Comparison of ENCODE assay signal across 21 cellular contexts in genomic region chr1:8891405-8891804, GRCh38. TPM values are rescaled to one million over a fixed set of nuclear protein-coding genes. Genes with fewer than 3 reads are reported as not detected.
DNase-seq lines count a peak whose midpoint lies in the region; ATAC-seq and TF ChIP-seq lines count a peak whose summit lies in the region.
"Had no signal": no experiment of that assay in that cellular context is flagged by ENCODE, and none has a peak within 500 bp of the region (broad histone marks: within the 10 kb centered on the region; RNA-seq: fewer than 3 reads in every experiment).

No MANE protein-coding gene starts in this region.

- no peak for ATAC-seq in natural killer cell treated with Interleukin-12 subunit alpha and Interleukin-12 subunit beta and Interleukin-15 and Interleukin-18, amount 100 ng/mL, for 72 hours
- ATAC-seq in natural killer cell: no peak
- ATAC-seq in GM23338: no peak
- no peak for ATAC-seq in HG02981 (IDR thresholded peaks at IDR 0.05; ENCODE audit: unreplicated experiment)
- no peak for ATAC-seq in GM21723 (IDR thresholded peaks at IDR 0.05; ENCODE audit: unreplicated experiment)

- H2AFZ ChIP-seq in SK-N-SH (ENCODE audit: low read depth) (no peak overlapping the region), GM23338 (no peak overlapping the region)
- H2AFZ ChIP-seq: PC-9 had no signal

- H3K9me3 ChIP-seq in SK-N-SH: no peaks in the 10 kb centered on the region
- no peaks in the 10 kb centered on the region for H3K9me3 ChIP-seq in tibial artery

- H3K79me2 ChIP-seq in SK-N-SH (ENCODE audit: insufficient read depth): no peaks in the 10 kb centered on the region
- no peaks in the 10 kb centered on the region for H3K79me2 ChIP-seq in GM23338 (replicated peaks; ENCODE audit: insufficient read depth)

- TF ChIP-seq EP300 in SK-N-SH (IDR thresholded peaks at IDR 0.05; ENCODE audit: borderline replicate concordance in 1 of 2, low read depth in 1 of 2, low read length in 1 of 2): no peak

- H3K9me2 ChIP-seq in SK-N-SH: no peaks in the 10 kb centered on the region
- H3K9me2 ChIP-seq in GM23338 (ENCODE audit: insufficient read depth): no peaks in the 10 kb centered on the region

- peaks cover 6 to 8% of the 10 kb centered on the region in 2 experiments; a peak in 3 of 4 replicates for H3K4me1 ChIP-seq in SK-N-SH (ENCODE audit: control insufficient read depth in 1 of 2, insufficient read depth in 2 of 2, low read depth in 1 of 2, low read length in 1 of 2)
- peaks cover 7 to 30% (median 17%) of the 10 kb centered on the region in 4 donors for H3K4me1 ChIP-seq in tibial artery
- no peaks in the 10 kb centered on the region for H3K4me1 ChIP-seq in GM23338 (ENCODE audit: insufficient read depth)

- CTCF ChIA-PET in SK-N-SH (lab: Yijun Ruan, JAX): interaction anchor here (1.3 to 3.5 kb wide), 5 partner anchors 10 to 31 kb away, joined by 3 to 10 read pairs (median 7); partner anchors contain the start of gene ENO1

- H3K4me3 Mint-ChIP-seq in natural killer cell treated with Interleukin-12 subunit alpha and Interleukin-12 subunit beta and Interleukin-15 and Interleukin-18, amount 100 ng/mL, for 72 hours: no peak overlapping the region
- H3K4me3 Mint-ChIP-seq in natural killer cell (no peak overlapping the region), nephron (no peak overlapping the region), GM23338 (no peak overlapping the region)
- H3K4me3 Mint-ChIP-seq: H9 had no signal

- peaks cover 23% of the 10 kb centered on the region for H3F3A ChIP-seq in SK-N-SH (replicated peaks; ENCODE audit: insufficient read depth)
- H3F3A ChIP-seq in GM23338 (replicated peaks; ENCODE audit: low read depth): no peaks in the 10 kb centered on the region

- H3K9ac ChIP-seq in SK-N-SH: no peak overlapping the region

- TF ChIP-seq CTCF in natural killer cell (IDR thresholded peaks at IDR 0.05): no peak
- no peak for TF ChIP-seq CTCF in SK-N-SH (IDR thresholded peaks at IDR 0.05)
- TF ChIP-seq CTCF in nephron (IDR thresholded peaks at IDR 0.05; ENCODE audit: unreplicated experiment in 3 of 3): no peak
- no peak for TF ChIP-seq CTCF in tibial artery (IDR thresholded peaks at IDR 0.05)
- no peak for TF ChIP-seq CTCF in GM23338 (conservative IDR thresholded peaks at IDR 0.05; ENCODE audit: low read depth in 2 of 2)

- H3K4me2 ChIP-seq in SK-N-SH: no peak overlapping the region
- H3K4me2 ChIP-seq in GM23338: no peak overlapping the region

- H4K20me1 ChIP-seq in SK-N-SH (ENCODE audit: insufficient read depth): no peaks in the 10 kb centered on the region
- no peaks in the 10 kb centered on the region for H4K20me1 ChIP-seq in GM23338 (replicated peaks; ENCODE audit: insufficient read depth)

- no peaks in the 10 kb centered on the region for H3K4me1 Mint-ChIP-seq in natural killer cell treated with Interleukin-12 subunit alpha and Interleukin-12 subunit beta and Interleukin-15 and Interleukin-18, amount 100 ng/mL, for 72 hours (ENCODE audit: low read depth in 2 of 2)
- H3K4me1 Mint-ChIP-seq in natural killer cell: no peaks in the 10 kb centered on the region
- peaks cover 25% of the 10 kb centered on the region for H3K4me1 Mint-ChIP-seq in nephron
- H3K4me1 Mint-ChIP-seq in GM23338: peaks cover 3% of the 10 kb centered on the region; the same call in 1 of the 3 replicates

- POLR2A ChIA-PET in SK-N-SH (lab: Yijun Ruan, JAX): interaction anchor here (1.0 kb wide), 1 partner anchor 8 kb away, joined by 3 read pairs; no protein-coding TSS in a partner anchor

- peak; percentile 34 for DNase-seq in natural killer cell treated with Interleukin-12 subunit alpha and Interleukin-12 subunit beta and Interleukin-15 and Interleukin-18, amount 100 ng/mL, for 72 hours (ENCODE audit: low spot score)
- DNase-seq in natural killer cell: no peak
- no peak for DNase-seq in SK-N-SH
- no peak for DNase-seq in tibial artery
- DNase-seq in GM23338 (ENCODE audit: low spot score): no peak
- DNase-seq: C1 segment of cervical spinal cord, DMS 273 treated with DMSO at 0.1 percent for 48 hours, H9, KG1, NCI-H1436, NCI-H2029 treated with DMSO at 0.1 percent for 48 hours, NCI-H510A, NCI-H82, PC-9, Right ventricle myocardium superior had no signal

- H3K27me3 ChIP-seq in SK-N-SH (ENCODE audit: insufficient read depth): no peaks in the 10 kb centered on the region
- H3K27me3 ChIP-seq in tibial artery: no peaks in the 10 kb centered on the region
- H3K27me3 ChIP-seq in GM23338 (ENCODE audit: insufficient read depth): no peaks in the 10 kb centered on the region

- intact Hi-C loops in natural killer cell (cut with micrococcal nuclease): no loop called here
- intact Hi-C loops in tibial artery (cut with DNase I; ENCODE audit: low total_unique reads): no loop called here

- WGBS in SK-N-SH (ENCODE audit: low lambda C conversion rate): 71% methylated on average over 3 of the region's 3 CpGs

- no peak overlapping the region for H3K4me3 ChIP-seq in SK-N-SH (ENCODE audit: low read depth in 2 of 2, low read length in 1 of 2)
- H3K4me3 ChIP-seq in tibial artery: no peak overlapping the region
- H3K4me3 ChIP-seq in GM23338: no peak overlapping the region
- H3K4me3 ChIP-seq: SK-N-MC had no signal

- H3K9me3 Mint-ChIP-seq in natural killer cell treated with Interleukin-12 subunit alpha and Interleukin-12 subunit beta and Interleukin-15 and Interleukin-18, amount 100 ng/mL, for 72 hours: no peaks in the 10 kb centered on the region
- H3K9me3 Mint-ChIP-seq in natural killer cell (no peaks in the 10 kb centered on the region), nephron (no peaks in the 10 kb centered on the region), GM23338 (no peaks in the 10 kb centered on the region)
- H3K9me3 Mint-ChIP-seq: H9 had no signal

- H3K27me3 Mint-ChIP-seq in natural killer cell treated with Interleukin-12 subunit alpha and Interleukin-12 subunit beta and Interleukin-15 and Interleukin-18, amount 100 ng/mL, for 72 hours: no peaks in the 10 kb centered on the region
- H3K27me3 Mint-ChIP-seq in natural killer cell (ENCODE audit: low read depth in 2 of 2): no peaks in the 10 kb centered on the region
- no peaks in the 10 kb centered on the region for H3K27me3 Mint-ChIP-seq in nephron (ENCODE audit: low read depth)
- peaks cover 6% of the 10 kb centered on the region for H3K27me3 Mint-ChIP-seq in GM23338 (ENCODE audit: insufficient read depth, low read depth, poor library complexity)

- H3K36me3 Mint-ChIP-seq in natural killer cell treated with Interleukin-12 subunit alpha and Interleukin-12 subunit beta and Interleukin-15 and Interleukin-18, amount 100 ng/mL, for 72 hours: no peaks in the 10 kb centered on the region
- no peaks in the 10 kb centered on the region for H3K36me3 Mint-ChIP-seq in natural killer cell
- H3K36me3 Mint-ChIP-seq in nephron (ENCODE audit: low read depth): no peaks in the 10 kb centered on the region
- no peaks in the 10 kb centered on the region for H3K36me3 Mint-ChIP-seq in GM23338 (ENCODE audit: low read depth)

- no peak overlapping the region for H3K27ac Mint-ChIP-seq in natural killer cell treated with Interleukin-12 subunit alpha and Interleukin-12 subunit beta and Interleukin-15 and Interleukin-18, amount 100 ng/mL, for 72 hours
- H3K27ac Mint-ChIP-seq in natural killer cell (no peak overlapping the region), nephron (peak overlapping the region in 2 of 3 experiments; percentile 46 to 72), GM23338 (no peak overlapping the region)
- H3K27ac Mint-ChIP-seq: H9 had no signal

- no peak for TF ChIP-seq RAD21 in SK-N-SH (IDR thresholded peaks at IDR 0.05; ENCODE audit: low read length)

- no peaks in the 10 kb centered on the region for H3K36me3 ChIP-seq in SK-N-SH (replicated peaks in 1 of 2; ENCODE audit: control insufficient read depth in 1 of 2, insufficient read depth in 2 of 2, low read length in 1 of 2)
- H3K36me3 ChIP-seq in tibial artery: no peaks in the 10 kb centered on the region
- H3K36me3 ChIP-seq in GM23338 (ENCODE audit: insufficient read depth): no peaks in the 10 kb centered on the region

- peak overlapping the region; percentile 6 to 96; a peak in 3 of 4 replicates for H3K27ac ChIP-seq in SK-N-SH (ENCODE audit: low read depth in 2 of 2, low read length in 1 of 2)
- H3K27ac ChIP-seq in tibial artery: peak overlapping the region; percentile 8 to 79
- H3K27ac ChIP-seq in GM23338 (ENCODE audit: low read depth): no peak overlapping the region
- H3K27ac ChIP-seq: SK-N-MC had no signal

TF ChIP-seq in SK-N-SH, 30 proteins besides CTCF, POLR2A, EP300 and RAD21 (continues in another document):
- no peak for TF ChIP-seq TEAD4 (IDR thresholded peaks at IDR 0.05; ENCODE audit: borderline replicate concordance, insufficient read depth)

TF ChIP-seq in GM23338, 12 proteins besides CTCF, POLR2A, EP300 and RAD21 (continues in another document):
- TF ChIP-seq ZNF114 (CRISPR knock-in tag; IDR thresholded peaks at IDR 0.05): no peak
- TF ChIP-seq POLR2AphosphoS5 (IDR thresholded peaks at IDR 0.05; ENCODE audit: low read depth): no peak
- no peak for TF ChIP-seq ETS1 (IDR thresholded peaks at IDR 0.05)
- no peak for TF ChIP-seq EZH2phosphoT487 (IDR thresholded peaks at IDR 0.05; ENCODE audit: unreplicated experiment)
- TF ChIP-seq CREB1 (CRISPR knock-in tag; IDR thresholded peaks at IDR 0.05; ENCODE audit: low read depth): no peak

RNA-seq across cellular contexts. Expression of gene ENO1, which starts 12.9 kb away (rescaled TPM):
- total RNA-seq in natural killer cell treated with Interleukin-12 subunit alpha and Interleukin-12 subunit beta and Interleukin-15 and Interleukin-18, amount 100 ng/mL, for 72 hours: 1,000 to 10,000 TPM; 2,254 to 2,801 TPM
- total RNA-seq in natural killer cell: 100 to 1,000 TPM; 254 to 299 (median 266) TPM
- polyA plus RNA-seq in SK-N-SH (2012; rRNA removed) (1,578 and 1,599 TPM in 2 replicates), GM23338 (2016; fragmentation: Nextera tagmentation; extraction: Ambion mirVana) (882 and 910 TPM in 2 replicates)
- 1,008 and 1,227 TPM in 2 replicates for polyA plus RNA-seq in SK-N-SH (2012; cell fraction: cytosol; rRNA removed)
- 1,203 and 1,510 TPM in 2 replicates for polyA plus RNA-seq in SK-N-SH (2012; cell fraction: nucleus; rRNA removed)
- 1,517 and 1,831 TPM in 2 replicates for total RNA-seq in GM23338 (2014; rRNA removed; shearing (Covaris generic))

RNA-seq across cellular contexts. Expression of gene CA6, which starts 54.3 kb away (rescaled TPM):
- total RNA-seq in natural killer cell treated with Interleukin-12 subunit alpha and Interleukin-12 subunit beta and Interleukin-15 and Interleukin-18, amount 100 ng/mL, for 72 hours: not detected
- total RNA-seq in natural killer cell: not detected
- polyA plus RNA-seq in SK-N-SH (2012; rRNA removed) (not detected in 2 replicates), GM23338 (2016; fragmentation: Nextera tagmentation; extraction: Ambion mirVana) (not detected in 2 replicates)
- polyA plus RNA-seq in SK-N-SH (2012; cell fraction: cytosol; rRNA removed): not detected in 2 replicates
- polyA plus RNA-seq in SK-N-SH (2012; cell fraction: nucleus; rRNA removed): not detected in 2 replicates
- not detected in 2 replicates for total RNA-seq in GM23338 (2014; rRNA removed; shearing (Covaris generic))
- total RNA-seq: A172, Daoy, H9, PC-9, Right ventricle myocardium superior had no signal

Comparison
In these comparisons a context has a peak if more than half of its experiments do, and no peak if none do; other contexts are left out.
1. H3K27ac Mint-ChIP-seq: peak in nephron (2 of 3); none in natural killer cell treated with Interleukin-12 subunit alpha and Interleukin-12 subunit beta and Interleukin-15 and Interleukin-18, amount 100 ng/mL, for 72 hours (0 of 2), natural killer cell (0 of 2) and GM23338 (single experiment).